10 cellular contexts compared by ENCODE assay signal in genomic region chr5:154782812-154783592, GRCh38. TPM values are rescaled to one million over a fixed set of nuclear protein-coding genes. Genes with fewer than 3 reads are reported as not detected.
A peak's percentile ranks its signal among the peaks of the same experiment; 100 is the strongest.
DNase-seq lines count a peak whose midpoint lies in the region; ATAC-seq, FAIRE-seq and TF ChIP-seq lines count a peak whose summit lies in the region.
"Had no signal": no experiment of that assay in that cellular context is flagged by ENCODE, and none has a peak within 500 bp of the region (broad histone marks: within the 10 kb centered on the region; RNA-seq: fewer than 3 reads in every experiment).

No MANE protein-coding gene starts in this region.

- peak overlapping the region; percentile 44 for H3K4me2 ChIP-seq in GM12878 (ENCODE audit: control insufficient read depth, insufficient read depth)

- no peak overlapping the region for H2AFZ ChIP-seq in GM12878 (ENCODE audit: control insufficient read depth, low read depth, low read length)

- no peaks in the 10 kb centered on the region for H3K9me3 Mint-ChIP-seq in nephron progenitor cell

- ATAC-seq in HG02798 (IDR thresholded peaks at IDR 0.05; ENCODE audit: poor library complexity, unreplicated experiment) (peak; percentile 15), GM12878 (no peak; the same call in 1 of the 3 replicates)

- peaks cover 9% of the 10 kb centered on the region for H3K36me3 Mint-ChIP-seq in nephron progenitor cell (ENCODE audit: low read depth)

- peaks cover 66% of the 10 kb centered on the region for H3K4me1 Mint-ChIP-seq in nephron progenitor cell

- TF ChIP-seq POLR2A in GM12878 (IDR thresholded peaks at IDR 0.05; ENCODE audit: low read depth, low read length), result no peak; the same call in 1 of the 2 replicates

- TF ChIP-seq CTCF in GM12865 (IDR thresholded peaks at IDR 0.05; ENCODE audit: insufficient read depth, low read depth, low read length, missing control alignments) (no peak), GM12878 (IDR thresholded peaks at IDR 0.05 in 2 of 3, conservative IDR thresholded peaks at IDR 0.05 in 1 of 3; ENCODE audit: control insufficient read depth in 2 of 3, extremely low read depth in 1 of 3, insufficient read depth in 1 of 3, low read depth in 3 of 3, low read length in 3 of 3) (no peak), nephron progenitor cell (IDR thresholded peaks at IDR 0.05) (no peak), kidney (IDR thresholded peaks at IDR 0.05; ENCODE audit: borderline replicate concordance, extremely low read depth, insufficient read depth) (no peak)

- peak overlapping the region; percentile 85 for H3K27ac Mint-ChIP-seq in nephron progenitor cell

- SMC1A ChIA-PET in GM12878 (lab: Charles Lee; ENCODE audit: uncharacterized antibody, unreplicated experiment), result interaction anchor here (0.7 to 0.8 kb wide), 2 partner anchors 10 to 22 kb away, joined by 3 read pairs; no protein-coding TSS in a partner anchor

- no peak for TF ChIP-seq EP300 in GM12878 (IDR thresholded peaks at IDR 0.05; ENCODE audit: borderline replicate concordance in 1 of 2, control insufficient read depth in 1 of 2, low read depth in 2 of 2, low read length in 2 of 2)

- H3K4me3 Mint-ChIP-seq in nephron progenitor cell, result no peak overlapping the region

- H3K27me3 Mint-ChIP-seq in nephron progenitor cell (ENCODE audit: low read depth, poor library complexity), result no peaks in the 10 kb centered on the region

- CTCF ChIA-PET in GM12878 (lab: Yijun Ruan, JAX), result interaction anchor here (0.5 kb wide), 1 partner anchor 30 kb away, joined by 3 read pairs; no protein-coding TSS in a partner anchor

- RAD21 ChIA-PET in GM12878 (lab: Charles Lee; ENCODE audit: unreplicated experiment), result no interaction called here

- peak overlapping the region; percentile 40; the same call in 1 of the 2 replicates for H3K9ac ChIP-seq in GM12878 (ENCODE audit: control insufficient read depth, insufficient read depth, low read length)
- H3K9ac ChIP-seq in kidney (ENCODE audit: low read length in 2 of 2), result no peak overlapping the region

- no TSS peak for BruUV-seq in GM12878 (replicated peaks; lab: Mats Ljungman, UMichigan)

- no peak for TF ChIP-seq RAD21 in GM12878 (IDR thresholded peaks at IDR 0.05; ENCODE audit: insufficient read depth, low read depth, low read length)

- H3K4me1 ChIP-seq in GM12878 (ENCODE audit: control insufficient read depth, insufficient read depth, low read length) (peaks cover 49% of the 10 kb centered on the region), kidney (ENCODE audit: control insufficient read depth in 1 of 2, insufficient read depth in 1 of 2, low read depth in 1 of 2, low read length in 2 of 2) (peaks cover 28 to 42% of the 10 kb centered on the region in 2 donors)

- POLR2A ChIA-PET in GM12878 (lab: Charles Lee), result interaction anchor here (0.8 kb wide), 1 partner anchor 68 kb away, joined by 3 read pairs; no protein-coding TSS in a partner anchor

- H3K79me2 ChIP-seq in GM12878 (ENCODE audit: control insufficient read depth, insufficient read depth, low read length), result peaks cover 95% of the 10 kb centered on the region

- H3K4me3 ChIP-seq in GM12865 (ENCODE audit: low read depth, low read length), result no peak overlapping the region
- H3K4me3 ChIP-seq in GM12878, result no peak overlapping the region
- H3K4me3 ChIP-seq in kidney (ENCODE audit: low read length in 2 of 2), result no peak overlapping the region
- H3K4me3 ChIP-seq: pancreas had no signal

- intact Hi-C loops in GM12878 (cut with micrococcal nuclease; ENCODE audit: unreplicated experiment), result no loop called here
- intact Hi-C loops in kidney (cut with DNase I), result no loop called here

- H3K27me3 ChIP-seq in GM12878 (replicated peaks in 1 of 2; ENCODE audit: control insufficient read depth in 2 of 2, insufficient read depth in 2 of 2, low read length in 1 of 2), result no peaks in the 10 kb centered on the region
- H3K27me3 ChIP-seq: pancreas had no signal

- FAIRE-seq in GM12878 (lab: Jason Lieb, UNC) (no peak), kidney (lab: Jason Lieb, UNC) (no peak)
- FAIRE-seq: pancreas had no signal

- in situ Hi-C loops in GM12878 (cut with MboI), result no loop called here

- H3K27ac ChIP-seq in GM12878 (ENCODE audit: control insufficient read depth, insufficient read depth) (peak overlapping the region; percentile 45), kidney (ENCODE audit: low read depth in 2 of 2, low read length in 2 of 2) (no peak overlapping the region)

- 46% methylated on average over 1 of the region's 1 CpG for WGBS in GM12878 (ENCODE audit: insufficient coverage, insufficient replicate concordance, low lambda C conversion rate, missing lambda C conversion rate)

- H4K20me1 ChIP-seq in GM12878 (ENCODE audit: control insufficient read depth, insufficient read depth), result peaks cover 18% of the 10 kb centered on the region; the same call in 1 of the 2 replicates

- DNase-seq in GM12865 (ENCODE audit: low read depth), result peak; percentile 24
- DNase-seq in GM12878 (ENCODE audit: low read depth, low spot score), result no peak
- no peak for DNase-seq in nephron progenitor cell
- no peak for DNase-seq in effector CD4-positive, alpha-beta T cell
- DNase-seq in cerebellum (ENCODE audit: low spot score), result no peak
- DNase-seq in activated CD4-positive, alpha-beta T cell treated with anti-CD3 and anti-CD28 coated beads for 1 hour, result no peak
- DNase-seq in kidney, result no peak
- DNase-seq: COR-L47 had no signal

- peaks cover 2 to 6% of the 10 kb centered on the region in 2 experiments for H3K36me3 ChIP-seq in GM12878 (ENCODE audit: control insufficient read depth in 2 of 2, insufficient read depth in 2 of 2, low read length in 1 of 2)
- no peaks in the 10 kb centered on the region for H3K36me3 ChIP-seq in kidney (ENCODE audit: control insufficient read depth in 1 of 2, insufficient read depth in 2 of 2, low read length in 2 of 2)
- H3K36me3 ChIP-seq: pancreas had no signal

- no peaks in the 10 kb centered on the region for H3K9me3 ChIP-seq in GM12878 (replicated peaks; ENCODE audit: control insufficient read depth, insufficient read depth, low read length)
- no peaks in the 10 kb centered on the region for H3K9me3 ChIP-seq in kidney (ENCODE audit: control insufficient read depth in 1 of 2, low read length in 2 of 2)
- H3K9me3 ChIP-seq: pancreas had no signal

TF ChIP-seq in GM12878, 131 proteins besides CTCF, POLR2A, EP300 and RAD21:
- TF ChIP-seq PKNOX1 (IDR thresholded peaks at IDR 0.05), result peak; percentile 44; the same call in 1 of the 2 replicates
- no peak for TF ChIP-seq ATF3 (IDR thresholded peaks at IDR 0.05; ENCODE audit: borderline replicate concordance, extremely low read depth, low read depth, low read length)

RNA-seq across cellular contexts. Expression of gene LARP1, which starts 27.8 kb away (rescaled TPM):
- 116 and 118 TPM in 2 replicates for total RNA-seq in GM12878 (2013; cell fraction: nucleolus; rRNA removed)
- total RNA-seq in GM12878 (2014; rRNA removed) (54.0 and 63.2 TPM in 2 replicates), GM12878 (2014; rRNA removed; fragmentation: Illumina TruSeq; extraction: Trizol) (59.8 and 63.1 TPM in 2 replicates), GM12878 (2021) (219 and 227 TPM in 2 replicates), cerebellum (44.0 TPM), kidney (155 TPM)
- 45.4 TPM for polyA plus RNA-seq in GM12878 (2011; ENCODE audit: low read depth)
- polyA plus RNA-seq in GM12878 (2011; rRNA removed) (30.0 and 58.4 TPM in 2 replicates), GM12878 (2014; fragmentation: Illumina TruSeq; extraction: Trizol) (132 and 140 TPM in 2 replicates), GM12878 (2014; fragmentation: Nextera tagmentation; extraction: Ambion mirVana) (10 to 100 TPM; 22.6 to 39.3 TPM), GM12878 (2014; rRNA removed) (83.7 and 90.5 TPM in 2 replicates), GM12878 (2016; fragmentation: Nextera tagmentation; extraction: Ambion mirVana) (10 to 100 TPM; 30.0 to 34.3 TPM), kidney (ENCODE audit: insufficient read depth, low read depth, low replicate concordance) (25.2 TPM)
- 42.4 and 55.8 TPM in 2 replicates for polyA plus RNA-seq in GM12878 (2011; cell fraction: cytosol; rRNA removed)
- 99.6 and 121 TPM in 2 replicates for polyA plus RNA-seq in GM12878 (2011; cell fraction: nucleus; rRNA removed)
- polyA plus RNA-seq in GM12878 (2012), result 57.6 and 61.3 TPM in 2 replicates
- 67.0 and 86.7 TPM in 2 replicates for polyA minus RNA-seq in GM12878 (2011; rRNA and poly(A)+ RNA removed)
- 44.5 and 48.9 TPM in 2 replicates for polyA minus RNA-seq in GM12878 (2011; cell fraction: cytosol; rRNA and poly(A)+ RNA removed)
- 58.8 and 110 TPM in 2 replicates for polyA minus RNA-seq in GM12878 (2011; cell fraction: nucleus; rRNA and poly(A)+ RNA removed)
